16 cellular contexts compared by ENCODE assay signal in the genomic region with DNA sequence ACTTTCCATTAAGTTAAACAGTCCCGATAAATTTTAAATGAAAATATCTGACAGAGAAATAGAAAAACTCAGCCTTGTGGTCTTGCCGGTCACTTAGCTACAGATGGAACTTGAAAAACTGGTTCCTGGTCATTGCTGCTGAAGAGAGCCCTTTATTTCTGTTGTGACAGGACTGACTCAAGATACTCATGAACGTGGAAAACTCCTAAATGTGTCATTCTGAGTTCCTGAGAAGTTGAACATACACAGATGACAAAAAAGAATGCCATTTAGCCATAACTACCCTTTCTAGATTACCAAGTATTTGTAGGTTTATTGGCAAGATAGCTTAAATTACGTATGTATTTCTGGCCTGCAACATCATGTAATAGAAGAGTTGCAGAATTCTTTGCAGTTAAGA.
A peak's percentile ranks its signal among the peaks of the same experiment; 100 is the strongest.
DNase-seq lines count a peak whose midpoint lies in the region; ATAC-seq and TF ChIP-seq lines count a peak whose summit lies in the region.
"Had no signal": no experiment of that assay in that cellular context is flagged by ENCODE, and none has a peak within 500 bp of the region (broad histone marks: within the 10 kb centered on the region; RNA-seq: fewer than 3 reads in every experiment).

No MANE protein-coding gene starts in this region.

- no peak overlapping the region for H2BK12ac ChIP-seq in trophoblast cell (ENCODE audit: low read length)

- peaks cover 48% of the 10 kb centered on the region for H3K4me1 ChIP-seq in GM23248 (ENCODE audit: insufficient read depth)
- H3K4me1 ChIP-seq in foreskin keratinocyte = peaks cover 48% of the 10 kb centered on the region
- H3K4me1 ChIP-seq in trophoblast cell (ENCODE audit: control insufficient read depth in 1 of 2, insufficient read depth in 2 of 2, low read length in 2 of 2) = peaks cover 12 to 30% of the 10 kb centered on the region in 2 experiments
- no peaks in the 10 kb centered on the region for H3K4me1 ChIP-seq in Karpas-422 (ENCODE audit: low read length)

- no peak overlapping the region for H4K8ac ChIP-seq in trophoblast cell (ENCODE audit: low read depth, low read length)

- H3K4ac ChIP-seq in trophoblast cell (ENCODE audit: low read depth, low read length) = no peak overlapping the region

- no peaks in the 10 kb centered on the region for H3K27me3 ChIP-seq in GM23248 (replicated peaks; ENCODE audit: insufficient read depth)
- no peaks in the 10 kb centered on the region for H3K27me3 ChIP-seq in foreskin keratinocyte
- H3K27me3 ChIP-seq in trophoblast cell (ENCODE audit: insufficient read depth, low read length) = no peaks in the 10 kb centered on the region
- no peaks in the 10 kb centered on the region for H3K27me3 ChIP-seq in Karpas-422 (ENCODE audit: low read length)

- H3K14ac ChIP-seq in trophoblast cell (ENCODE audit: low read length) = no peak overlapping the region

- H3K4me3 ChIP-seq in GM23248 (no peak overlapping the region), trophoblast cell (ENCODE audit: low read depth, low read length) (no peak overlapping the region), Karpas-422 (ENCODE audit: low read length) (no peak overlapping the region)

- H3K9me3 ChIP-seq in GM23248 (ENCODE audit: low read depth) (no peaks in the 10 kb centered on the region), trophoblast cell (ENCODE audit: insufficient read depth, low read depth, low read length) (no peaks in the 10 kb centered on the region), Karpas-422 (ENCODE audit: low read length) (no peaks in the 10 kb centered on the region)

- in situ Hi-C loops in GM23248 (cut with MboI) = no loop called here

- no peak overlapping the region for H3K18ac ChIP-seq in trophoblast cell (ENCODE audit: low read length)

- H3K9me2 ChIP-seq in GM23248 (ENCODE audit: insufficient read depth) = no peaks in the 10 kb centered on the region
- no peaks in the 10 kb centered on the region for H3K9me2 ChIP-seq in Karpas-422 (replicated peaks; ENCODE audit: insufficient read depth, low read length)

- no peak for TF ChIP-seq CTCF in foreskin keratinocyte (conservative IDR thresholded peaks at IDR 0.05)

- H4K12ac ChIP-seq in trophoblast cell (ENCODE audit: low read depth, low read length) = no peak overlapping the region

- peak overlapping the region; percentile 87 for H4K91ac ChIP-seq in trophoblast cell (ENCODE audit: low read depth, low read length)

- H3K9ac ChIP-seq in GM23248 (no peak overlapping the region), trophoblast cell (ENCODE audit: low read length) (no peak overlapping the region), Karpas-422 (ENCODE audit: low read length) (no peak overlapping the region)

- H3F3A ChIP-seq in GM23248 (ENCODE audit: insufficient read depth) = peaks cover 85% of the 10 kb centered on the region

- H2BK5ac ChIP-seq in trophoblast cell (ENCODE audit: low read depth, low read length, poor library complexity) = no peak overlapping the region

- 70 to 75% methylated on average over 4 of the region's 4 CpGs for WGBS in GM23248 (ENCODE audit: low coverage in 1 of 2, low lambda C conversion rate in 2 of 2, missing lambda C conversion rate in 2 of 2), 2 experiments
- no CpG with 5 or more reads among the region's 4 CpGs for WGBS in trophoblast cell (ENCODE audit: extremely low coverage, insufficient coverage, insufficient read length)

- H3K79me2 ChIP-seq in GM23248 (ENCODE audit: insufficient read depth) = peaks cover 87% of the 10 kb centered on the region
- no peaks in the 10 kb centered on the region for H3K79me2 ChIP-seq in trophoblast cell (ENCODE audit: control insufficient read depth, insufficient read depth, low read length, poor library complexity)
- H3K79me2 ChIP-seq in Karpas-422 (ENCODE audit: low read length) = no peaks in the 10 kb centered on the region

- H3K4me2 ChIP-seq in GM23248 (ENCODE audit: unreplicated experiment) (no peak overlapping the region), trophoblast cell (ENCODE audit: low read length) (peak overlapping the region; percentile 49), Karpas-422 (ENCODE audit: low read depth, low read length, poor library complexity, severe bottlenecking) (no peak overlapping the region)

- H3K27ac ChIP-seq in GM23248 (no peak overlapping the region), foreskin keratinocyte (peak overlapping the region; percentile 2), trophoblast cell (ENCODE audit: low read depth, low read length) (peak overlapping the region; percentile 90), Karpas-422 (ENCODE audit: low read length) (no peak overlapping the region)

- H3K36me3 ChIP-seq in GM23248 (ENCODE audit: low read depth) = no peaks in the 10 kb centered on the region
- H3K36me3 ChIP-seq in trophoblast cell (ENCODE audit: control insufficient read depth in 1 of 2, insufficient read depth in 2 of 2, low read length in 2 of 2) = peaks cover 5 to 7% of the 10 kb centered on the region in 2 experiments
- no peaks in the 10 kb centered on the region for H3K36me3 ChIP-seq in Karpas-422 (ENCODE audit: insufficient read depth, low read length)

- DNase-seq in GM23248 (peak; percentile 40), NCI-H510A treated with DMSO at 0.1 percent for 48 hours (lab: John Stamatoyannopoulos, UW) (peak; percentile 62), foreskin keratinocyte (peak in 1 of 2 donors; percentile 75), trophoblast cell (peak; percentile 71 to 92), ureter (ENCODE audit: low spot score) (no peak), Karpas-422 (no peak)
- DNase-seq in activated naive CD4-positive, alpha-beta T cell treated with anti-CD3 and anti-CD28 coated beads, Interleukin-2, amount 50 U/mL, for 16 hours = no peak
- DNase-seq: AML-193; anterior cingulate cortex; immature natural killer cell; NCI-H1048; NCI-H2171; NK-92 treated with Interleukin-12 subunit alpha and Interleukin-12 subunit beta, amount 100 ng/mL, for 24 hours; right cardiac atrium; T-helper 17 cell had no signal

- no peak overlapping the region for H2BK120ac ChIP-seq in trophoblast cell (ENCODE audit: insufficient read depth, low read length, poor library complexity)

- H3K79me1 ChIP-seq in trophoblast cell (ENCODE audit: low read length) = peaks cover 27% of the 10 kb centered on the region

- H2AFZ ChIP-seq in GM23248 (no peak overlapping the region), trophoblast cell (ENCODE audit: insufficient read depth, low read length, poor library complexity) (no peak overlapping the region), Karpas-422 (ENCODE audit: low read length) (no peak overlapping the region)

- peak; percentile 54 for ATAC-seq in foreskin keratinocyte
- ATAC-seq: right cardiac atrium, Right ventricle myocardium inferior, T-helper 17 cell had no signal

- no peak overlapping the region for H2AK5ac ChIP-seq in trophoblast cell (ENCODE audit: low read length)

- H4K20me1 ChIP-seq in GM23248 (ENCODE audit: insufficient read depth) (no peaks in the 10 kb centered on the region), Karpas-422 (ENCODE audit: insufficient read depth, low read depth, low read length) (no peaks in the 10 kb centered on the region)

- no peak overlapping the region for H3K23ac ChIP-seq in trophoblast cell (ENCODE audit: low read length)

Comparison
In these comparisons a context has a peak if more than half of its experiments do, and no peak if none do; other contexts are left out.
1. DNase-seq: peak in GM23248 (single experiment), NCI-H510A treated with DMSO at 0.1 percent for 48 hours (single experiment) and trophoblast cell (2 of 2); none in activated naive CD4-positive, alpha-beta T cell treated with anti-CD3 and anti-CD28 coated beads, Interleukin-2, amount 50 U/mL, for 16 hours (single experiment), ureter (single experiment) and Karpas-422 (single experiment).
2. H3K27ac ChIP-seq: peak in foreskin keratinocyte (single experiment) and trophoblast cell (single experiment); none in GM23248 (single experiment) and Karpas-422 (single experiment).